9 cellular contexts compared by ENCODE assay signal in genomic region chr1:6171546-6172124, GRCh38. TPM values are rescaled to one million over a fixed set of nuclear protein-coding genes. Genes with fewer than 3 reads are reported as not detected.
A peak's percentile ranks its signal among the peaks of the same experiment; 100 is the strongest.
DNase-seq lines count a peak whose midpoint lies in the region; ATAC-seq, FAIRE-seq and TF ChIP-seq lines count a peak whose summit lies in the region.
"Had no signal": no experiment of that assay in that cellular context is flagged by ENCODE, and none has a peak within 500 bp of the region (broad histone marks: within the 10 kb centered on the region; RNA-seq: fewer than 3 reads in every experiment).

No MANE protein-coding gene starts in this region.

- BruUV-seq in HepG2 (replicated peaks; lab: Mats Ljungman, UMichigan): no TSS peak

- intact Hi-C loops in HepG2 (cut with micrococcal nuclease; ENCODE audit: unreplicated experiment): loop anchor here (1.0 to 2.0 kb wide), 2 partner anchors 63 to 118 kb away; no protein-coding TSS in a partner anchor
- intact Hi-C loops in uterus (cut with DNase I; ENCODE audit: low total_unique reads): no loop called here

- WGBS in HepG2 (ENCODE audit: low lambda C conversion rate): 6% methylated on average over 5 of the region's 10 CpGs

- no peak for FAIRE-seq in HepG2 (lab: Jason Lieb, UNC)

- H3K9me2 ChIP-seq in Karpas-422 (replicated peaks; ENCODE audit: insufficient read depth, low read length): no peaks in the 10 kb centered on the region; the same call in 1 of the 2 replicates

- no peaks in the 10 kb centered on the region for H3K9me3 ChIP-seq in Karpas-422 (ENCODE audit: low read length)
- no peaks in the 10 kb centered on the region for H3K9me3 ChIP-seq in HepG2 (ENCODE audit: low read length)
- H3K9me3 ChIP-seq in uterus: no peaks in the 10 kb centered on the region

- TF ChIP-seq CTCF in HepG2 (CRISPR knock-in tag; IDR thresholded peaks at IDR 0.05) (peak; percentile 86), uterus (IDR thresholded peaks at IDR 0.05) (no peak)

- H3K27me3 ChIP-seq in Karpas-422 (ENCODE audit: low read length) (no peaks in the 10 kb centered on the region), HepG2 (ENCODE audit: control insufficient read depth in 1 of 2, insufficient read depth in 2 of 2, low read length in 2 of 2) (peaks cover 20 to 62% of the 10 kb centered on the region in 2 experiments; a peak in 4 of 5 replicates), uterus (peaks cover 0 to 4% of the 10 kb centered on the region in 2 donors)

- H3K27ac ChIP-seq in Karpas-422 (ENCODE audit: low read length): no peak overlapping the region
- peak overlapping the region; percentile 99 for H3K27ac ChIP-seq in angular gyrus (ENCODE audit: low read depth, low read length)
- no peak overlapping the region for H3K27ac ChIP-seq in HepG2 (ENCODE audit: extremely low read length, insufficient read depth, low read length)
- H3K27ac ChIP-seq in uterus: no peak overlapping the region

- no peak overlapping the region for H3K4me3 ChIP-seq in Karpas-422 (ENCODE audit: low read length)
- no peak overlapping the region for H3K4me3 ChIP-seq in HepG2 (replicated peaks in 1 of 3; ENCODE audit: insufficient read depth in 1 of 3, low read depth in 2 of 3, low read length in 3 of 3)
- no peak overlapping the region for H3K4me3 ChIP-seq in uterus

- peak; percentile 87 for ATAC-seq in HepG2
- no peak for ATAC-seq in HG02642 (IDR thresholded peaks at IDR 0.05; ENCODE audit: poor library complexity, unreplicated experiment)

- no peaks in the 10 kb centered on the region for H3K4me1 ChIP-seq in Karpas-422 (ENCODE audit: low read length)
- H3K4me1 ChIP-seq in HepG2 (ENCODE audit: insufficient read depth, low read length): peaks cover 15% of the 10 kb centered on the region
- H3K4me1 ChIP-seq in uterus: no peaks in the 10 kb centered on the region

- H3K79me2 ChIP-seq in Karpas-422 (ENCODE audit: low read length): no peaks in the 10 kb centered on the region
- H3K79me2 ChIP-seq in HepG2 (ENCODE audit: insufficient read depth, low read length): no peaks in the 10 kb centered on the region

- TF ChIP-seq POLR2A in HepG2 (IDR thresholded peaks at IDR 0.05; ENCODE audit: insufficient read depth in 1 of 2, low read depth in 2 of 2, low read length in 2 of 2): no peak
- TF ChIP-seq POLR2A in uterus (IDR thresholded peaks at IDR 0.05): no peak

- CTCF ChIA-PET in HepG2 (lab: Yijun Ruan, JAX; ENCODE audit: low intra/inter-chr PET ratio, low total read pairs): interaction anchor here (1.7 to 2.3 kb wide), 3 partner anchors 63 to 119 kb away, joined by 5 to 9 read pairs (median 8); no protein-coding TSS in a partner anchor

- in situ Hi-C loops in HepG2 (cut with HindIII; ENCODE audit: extremely low pct_ligation_motif_present, low pct_unique_long_range_greater_than_20kb): loop anchor here (5.0 kb wide), 1 partner anchor 59 kb away; no protein-coding TSS in a partner anchor

- DNase-seq in D341Med (ENCODE audit: low spot score) (peak; percentile 71), Karpas-422 (peak; percentile 68), HepG2 (ENCODE audit: low spot score) (peak; percentile 35), SW 1271 (lab: John Stamatoyannopoulos, UW) (no peak), uterus (no peak), DMS79 treated with DMSO at 0.1 percent for 48 hours (lab: John Stamatoyannopoulos, UW) (no peak)
- DNase-seq: NCI-H510A treated with DMSO at 0.1 percent for 48 hours had no signal

- POLR2A ChIA-PET in HepG2 (lab: Yijun Ruan, JAX): no interaction called here

- TF ChIP-seq RAD21 in HepG2 (CRISPR knock-in tag; IDR thresholded peaks at IDR 0.05): peak; percentile 73

- TF ChIP-seq EP300 in HepG2 (IDR thresholded peaks at IDR 0.05; ENCODE audit: low read depth in 2 of 2, low read length in 2 of 2) (no peak), HepG2 (CRISPR knock-in tag; IDR thresholded peaks at IDR 0.05; ENCODE audit: borderline replicate concordance) (no peak)

- H4K20me1 ChIP-seq in Karpas-422 (ENCODE audit: insufficient read depth, low read depth, low read length) (peaks cover 4% of the 10 kb centered on the region; the same call in 1 of the 2 replicates), HepG2 (ENCODE audit: insufficient read depth, low read length) (no peaks in the 10 kb centered on the region)

- H3K36me3 ChIP-seq in Karpas-422 (ENCODE audit: insufficient read depth, low read length): no peaks in the 10 kb centered on the region
- no peaks in the 10 kb centered on the region for H3K36me3 ChIP-seq in HepG2 (replicated peaks in 1 of 2; ENCODE audit: control insufficient read depth in 1 of 2, insufficient read depth in 2 of 2, low read length in 2 of 2)
- no peaks in the 10 kb centered on the region for H3K36me3 ChIP-seq in uterus

- H3K9ac ChIP-seq in Karpas-422 (ENCODE audit: low read length) (no peak overlapping the region), HepG2 (ENCODE audit: insufficient read depth, low read depth, low read length) (no peak overlapping the region)

- no peak overlapping the region for H2AFZ ChIP-seq in Karpas-422 (ENCODE audit: low read length)
- H2AFZ ChIP-seq in HepG2 (ENCODE audit: low read length): no peak overlapping the region

- H3K4me2 ChIP-seq in Karpas-422 (ENCODE audit: low read depth, low read length, poor library complexity, severe bottlenecking) (no peak overlapping the region), HepG2 (ENCODE audit: low read depth, low read length) (no peak overlapping the region; the same call in 1 of the 2 replicates)

RNA-seq across cellular contexts. Expression of gene CHD5, which starts 8.5 kb away (rescaled TPM):
- not detected in 2 replicates for total RNA-seq in Karpas-422 (2014; rRNA removed; shearing (Covaris generic); ENCODE audit: low replicate concordance)
- total RNA-seq in HepG2 (2016; rRNA removed; fragmentation: Illumina TruSeq; extraction: Trizol) (0.02 TPM in 1 of 2 replicates, not detected in the other), uterus (1 to 10 TPM in 1 of 4 donors, under 1 TPM in 1, not detected in 2; 0.69 to 1.3 TPM)
- total RNA-seq in HepG2 (2016; cell fraction: cytosol; rRNA removed; fragmentation: Illumina TruSeq; extraction: Trizol; ENCODE audit: low read depth): not detected in 2 replicates
- 0.11 TPM in 1 of 2 replicates, not detected in the other for total RNA-seq in HepG2 (2016; cell fraction: insoluble cytoplasmic fraction; rRNA removed; fragmentation: Illumina TruSeq; extraction: Trizol)
- total RNA-seq in HepG2 (2016; cell fraction: membrane; rRNA removed; fragmentation: Illumina TruSeq; extraction: Trizol): not detected in 2 replicates
- total RNA-seq in HepG2 (2016; cell fraction: nucleus; rRNA removed; fragmentation: Illumina TruSeq; extraction: Trizol): 0.09 TPM in 1 of 2 replicates, not detected in the other
- 0.09 and 0.21 TPM in 2 replicates for polyA plus RNA-seq in HepG2 (2011; rRNA removed)
- polyA plus RNA-seq in HepG2 (2011; cell fraction: cytosol; rRNA removed): 0.03 TPM in 1 of 2 replicates, not detected in the other
- polyA plus RNA-seq in HepG2 (2011; cell fraction: nucleus; rRNA removed): 0.42 and 0.51 TPM in 2 replicates
- 0.03 and 0.05 TPM in 2 replicates for polyA plus RNA-seq in HepG2 (2012)
- not detected in 2 replicates for polyA plus RNA-seq in HepG2 (2016; cell fraction: cytosol; fragmentation: Illumina TruSeq; extraction: Trizol; ENCODE audit: low read depth)
- polyA plus RNA-seq in HepG2 (2016; cell fraction: insoluble cytoplasmic fraction; fragmentation: Illumina TruSeq; extraction: Trizol; ENCODE audit: low read depth): not detected in 2 replicates
- polyA plus RNA-seq in HepG2 (2016; cell fraction: membrane; fragmentation: Illumina TruSeq; extraction: Trizol; ENCODE audit: low read depth): not detected in 2 replicates
- polyA plus RNA-seq in HepG2 (2016; cell fraction: nucleus; fragmentation: Illumina TruSeq; extraction: Trizol; ENCODE audit: insufficient read depth, low read depth): 0.10 and 0.29 TPM in 2 replicates
- 0.10 and 0.56 TPM in 2 replicates for polyA minus RNA-seq in HepG2 (2011; rRNA and poly(A)+ RNA removed; ENCODE audit: low replicate concordance)
- polyA minus RNA-seq in HepG2 (2011; cell fraction: cytosol; rRNA and poly(A)+ RNA removed): not detected in 2 replicates
- polyA minus RNA-seq in HepG2 (2011; cell fraction: nucleus; rRNA and poly(A)+ RNA removed): 0.13 and 0.50 TPM in 2 replicates

RNA-seq across cellular contexts. Expression of gene RPL22, which starts 27.8 kb away (rescaled TPM):
- total RNA-seq in Karpas-422 (2014; rRNA removed; shearing (Covaris generic); ENCODE audit: low replicate concordance): 183 and 271 TPM in 2 replicates
- total RNA-seq in HepG2 (2016; rRNA removed; fragmentation: Illumina TruSeq; extraction: Trizol) (545 and 787 TPM in 2 replicates), uterus (100 to 1,000 TPM; 140 to 543 (median 252) TPM)
- 342 and 387 TPM in 2 replicates for total RNA-seq in HepG2 (2016; cell fraction: cytosol; rRNA removed; fragmentation: Illumina TruSeq; extraction: Trizol; ENCODE audit: low read depth)
- total RNA-seq in HepG2 (2016; cell fraction: insoluble cytoplasmic fraction; rRNA removed; fragmentation: Illumina TruSeq; extraction: Trizol): 525 and 788 TPM in 2 replicates
- total RNA-seq in HepG2 (2016; cell fraction: membrane; rRNA removed; fragmentation: Illumina TruSeq; extraction: Trizol): 707 and 829 TPM in 2 replicates
- total RNA-seq in HepG2 (2016; cell fraction: nucleus; rRNA removed; fragmentation: Illumina TruSeq; extraction: Trizol): 180 and 186 TPM in 2 replicates
- 146 and 214 TPM in 2 replicates for polyA plus RNA-seq in HepG2 (2011; rRNA removed)
- polyA plus RNA-seq in HepG2 (2011; cell fraction: cytosol; rRNA removed): 92.5 and 127 TPM in 2 replicates
- 29.2 and 40.5 TPM in 2 replicates for polyA plus RNA-seq in HepG2 (2011; cell fraction: nucleus; rRNA removed)
- 1,228 and 1,771 TPM in 2 replicates for polyA plus RNA-seq in HepG2 (2012)
- 1,048 and 1,064 TPM in 2 replicates for polyA plus RNA-seq in HepG2 (2016; cell fraction: cytosol; fragmentation: Illumina TruSeq; extraction: Trizol; ENCODE audit: low read depth)
- polyA plus RNA-seq in HepG2 (2016; cell fraction: insoluble cytoplasmic fraction; fragmentation: Illumina TruSeq; extraction: Trizol; ENCODE audit: low read depth): 1,078 and 1,177 TPM in 2 replicates
- polyA plus RNA-seq in HepG2 (2016; cell fraction: membrane; fragmentation: Illumina TruSeq; extraction: Trizol; ENCODE audit: low read depth): 1,296 and 1,373 TPM in 2 replicates
- 473 and 475 TPM in 2 replicates for polyA plus RNA-seq in HepG2 (2016; cell fraction: nucleus; fragmentation: Illumina TruSeq; extraction: Trizol; ENCODE audit: insufficient read depth, low read depth)
- polyA minus RNA-seq in HepG2 (2011; rRNA and poly(A)+ RNA removed; ENCODE audit: low replicate concordance): 12.9 and 31.5 TPM in 2 replicates
- 48.1 and 62.3 TPM in 2 replicates for polyA minus RNA-seq in HepG2 (2011; cell fraction: cytosol; rRNA and poly(A)+ RNA removed)
- polyA minus RNA-seq in HepG2 (2011; cell fraction: nucleus; rRNA and poly(A)+ RNA removed): 53.2 and 59.9 TPM in 2 replicates

RNA-seq across cellular contexts. Expression of gene RNF207, which starts 34.3 kb away (rescaled TPM):
- not detected in 2 replicates for total RNA-seq in Karpas-422 (2014; rRNA removed; shearing (Covaris generic); ENCODE audit: low replicate concordance)
- total RNA-seq in HepG2 (2016; rRNA removed; fragmentation: Illumina TruSeq; extraction: Trizol): 1.7 and 9.8 TPM in 2 replicates
- total RNA-seq in HepG2 (2016; cell fraction: cytosol; rRNA removed; fragmentation: Illumina TruSeq; extraction: Trizol; ENCODE audit: low read depth): 2.0 and 3.0 TPM in 2 replicates
- total RNA-seq in HepG2 (2016; cell fraction: insoluble cytoplasmic fraction; rRNA removed; fragmentation: Illumina TruSeq; extraction: Trizol): 2.1 and 8.9 TPM in 2 replicates
- 2.4 and 2.5 TPM in 2 replicates for total RNA-seq in HepG2 (2016; cell fraction: membrane; rRNA removed; fragmentation: Illumina TruSeq; extraction: Trizol)
- 14.8 and 17.7 TPM in 2 replicates for total RNA-seq in HepG2 (2016; cell fraction: nucleus; rRNA removed; fragmentation: Illumina TruSeq; extraction: Trizol)
- 15.9 and 17.9 TPM in 2 replicates for polyA plus RNA-seq in HepG2 (2011; rRNA removed)
- 3.1 and 5.5 TPM in 2 replicates for polyA plus RNA-seq in HepG2 (2011; cell fraction: cytosol; rRNA removed)
- 282 and 411 TPM in 2 replicates for polyA plus RNA-seq in HepG2 (2011; cell fraction: nucleus; rRNA removed)
- polyA plus RNA-seq in HepG2 (2012): 3.9 and 4.0 TPM in 2 replicates
- 0.45 and 0.62 TPM in 2 replicates for polyA plus RNA-seq in HepG2 (2016; cell fraction: cytosol; fragmentation: Illumina TruSeq; extraction: Trizol; ENCODE audit: low read depth)
- polyA plus RNA-seq in HepG2 (2016; cell fraction: insoluble cytoplasmic fraction; fragmentation: Illumina TruSeq; extraction: Trizol; ENCODE audit: low read depth): 1.8 and 3.9 TPM in 2 replicates
- 0.85 and 1.2 TPM in 2 replicates for polyA plus RNA-seq in HepG2 (2016; cell fraction: membrane; fragmentation: Illumina TruSeq; extraction: Trizol; ENCODE audit: low read depth)
- 47.0 and 48.9 TPM in 2 replicates for polyA plus RNA-seq in HepG2 (2016; cell fraction: nucleus; fragmentation: Illumina TruSeq; extraction: Trizol; ENCODE audit: insufficient read depth, low read depth)
- polyA minus RNA-seq in HepG2 (2011; rRNA and poly(A)+ RNA removed; ENCODE audit: low replicate concordance): 16.5 and 27.5 TPM in 2 replicates
- polyA minus RNA-seq in HepG2 (2011; cell fraction: cytosol; rRNA and poly(A)+ RNA removed): 2.5 TPM in 2 replicates
- polyA minus RNA-seq in HepG2 (2011; cell fraction: nucleus; rRNA and poly(A)+ RNA removed): 30.0 and 38.2 TPM in 2 replicates
- 10 to 100 TPM in 3 of 4 donors, 1 to 10 TPM in 1; 2.1 to 41.1 (median 20.5) TPM for total RNA-seq in uterus

Comparison
In these comparisons a context has a peak if more than half of its experiments do, and no peak if none do; other contexts are left out.
1. DNase-seq: peak in D341Med (single experiment), Karpas-422 (single experiment) and HepG2 (single experiment); none in SW 1271 (0 of 2), uterus (0 of 2) and DMS79 treated with DMSO at 0.1 percent for 48 hours (single experiment).